ENCODE assay signal across 8 cellular contexts in the genomic region with DNA sequence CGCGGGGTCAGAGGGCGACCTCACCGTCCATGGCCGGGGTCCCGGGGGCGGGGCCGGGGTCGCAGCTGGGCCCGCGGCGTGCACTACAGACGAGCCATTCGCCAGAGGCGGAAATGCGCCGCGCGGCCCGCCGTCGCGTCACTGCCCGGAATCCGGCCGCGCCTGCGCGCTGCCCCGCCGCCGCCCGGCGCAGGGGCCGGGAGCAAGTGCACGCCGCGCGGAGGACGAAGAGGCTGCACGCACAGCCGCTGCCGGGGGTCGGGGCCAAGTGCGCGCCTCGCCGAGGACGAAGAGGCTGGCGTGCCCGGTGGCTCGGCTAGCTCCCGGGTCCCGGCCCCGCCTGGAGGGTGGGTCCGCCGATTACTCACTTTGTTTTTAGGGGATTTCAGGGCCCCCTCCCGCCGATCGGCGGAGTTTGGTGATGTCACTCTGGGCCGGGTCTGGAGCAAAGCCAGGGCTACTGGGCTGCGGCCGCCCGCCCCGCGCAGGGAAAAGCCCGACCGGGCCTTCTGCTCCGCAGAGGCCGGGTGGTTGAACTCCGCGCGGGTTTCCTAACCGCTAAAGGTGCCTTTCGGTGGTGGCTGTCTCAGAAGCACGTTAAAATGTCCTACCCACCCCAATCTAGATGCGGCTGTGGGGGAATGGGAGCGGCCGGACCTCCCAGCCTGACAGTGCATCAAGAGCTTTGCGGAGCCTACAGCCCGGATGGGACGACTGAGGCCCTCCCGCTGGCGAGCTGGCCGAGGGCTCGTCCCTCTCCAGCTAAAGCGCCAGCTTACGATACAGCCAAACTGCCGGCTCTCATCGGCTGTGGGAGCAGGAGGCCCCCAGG. TPM values are rescaled to one million over a fixed set of nuclear protein-coding genes. Genes with fewer than 3 reads are reported as not detected.
DNase-seq lines count a peak whose midpoint lies in the region; TF ChIP-seq lines count a peak whose summit lies in the region.

RELA (minus strand) TSS at position 115 of the 832 bp plus-strand sequence; CDS start at position 31, 84 bp downstream.

- TF ChIP-seq POLR2A in testis (IDR thresholded peaks at IDR 0.05), result peak; percentile 71

- intact Hi-C loops in testis (cut with DNase I; ENCODE audit: low total_unique reads), result no loop called here

- H4K20me1 ChIP-seq in H9 (ENCODE audit: control insufficient read depth, insufficient read depth, insufficient read length), result no peaks in the 10 kb centered on the region
- 0 out of 2 replicates have a peak, but pooled peaks cover 7% of the 10 kb centered on the region for H4K20me1 ChIP-seq in SK-N-SH (ENCODE audit: insufficient read depth)
- peaks cover 28% of the 10 kb centered on the region for H4K20me1 ChIP-seq in osteoblast (ENCODE audit: insufficient read depth, low read length)

- H2BK5ac ChIP-seq in H9 (ENCODE audit: insufficient read length, low read length), result no peak within 1 kb of the TSS

- H3K27me3 ChIP-seq in H9 (ENCODE audit: insufficient read depth, low read length) (no peaks in the 10 kb centered on the region), MG63 (no peaks in the 10 kb centered on the region), SK-N-SH (ENCODE audit: insufficient read depth) (no peaks in the 10 kb centered on the region), osteoblast (ENCODE audit: insufficient read depth, low read length) (no peaks in the 10 kb centered on the region), testis (no peaks in the 10 kb centered on the region)

- no peak within 1 kb of the TSS for H3K4ac ChIP-seq in H9 (ENCODE audit: low read depth, low read length)

- no peaks in the 10 kb centered on the region for H3K27me3 Mint-ChIP-seq in H9 (ENCODE audit: low read depth)

- DNase-seq in GF-D8 (lab: John Stamatoyannopoulos, UW) (peak; percentile 71), H9 (peak; percentile 92), MG63 (peak; percentile 98), SK-N-SH (peak; percentile 98), globus pallidus (ENCODE audit: low spot score) (peak; percentile 95), osteoblast (ENCODE audit: insufficient read length, low spot score, missing footprints) (peak; percentile 99), testis (peak; percentile 93)
- DNase-seq in activated naive CD4-positive, alpha-beta T cell treated with anti-CD3 and anti-CD28 coated beads, Interleukin-2, amount 50 U/mL, for 16 hours, result peak; percentile 93

- H3K9ac ChIP-seq in H9 (ENCODE audit: extremely low read depth, insufficient read length, low read length) (peak within 1 kb of the TSS; percentile 61), SK-N-SH (peak within 1 kb of the TSS; percentile 95)

- CTCF ChIA-PET in SK-N-SH (lab: Yijun Ruan, JAX), result interaction anchor here (0.8 to 2.3 kb wide), 10 partner anchors 10 to 325 kb away, joined by 3 to 13 read pairs (median 4); partner anchors contain the start of genes CCDC85B, KAT5 and SIPA1

- H3K36me3 ChIP-seq in MG63 (peaks cover 36% of the 10 kb centered on the region), SK-N-SH (replicated peaks in 1 of 2; ENCODE audit: control insufficient read depth in 1 of 2, insufficient read depth in 2 of 2, low read length in 1 of 2) (peaks cover 29 to 31% of the 10 kb centered on the region in 2 experiments), osteoblast (ENCODE audit: insufficient read depth, low read length) (peaks cover 36% of the 10 kb centered on the region), testis (ENCODE audit: low read depth, missing control alignments) (no peaks in the 10 kb centered on the region)

- H3K27ac ChIP-seq in H9 (ENCODE audit: insufficient read length, low read depth, low read length) (no peak within 1 kb of the TSS), SK-N-SH (ENCODE audit: low read depth in 2 of 2, low read length in 1 of 2) (peak within 1 kb of the TSS; percentile 95 to 97), osteoblast (ENCODE audit: low read depth, low read length) (peak within 1 kb of the TSS; percentile 98), testis (peak within 1 kb of the TSS; percentile 93 to 97)

- H3K4me1 ChIP-seq in H9 (ENCODE audit: insufficient read depth, low read length) (no peaks in the 10 kb centered on the region), SK-N-SH (ENCODE audit: control insufficient read depth in 1 of 2, insufficient read depth in 2 of 2, low read depth in 1 of 2, low read length in 1 of 2) (peaks cover 9% of the 10 kb centered on the region in 2 experiments; a peak in 3 of 4 replicates), osteoblast (ENCODE audit: insufficient read depth, low read length) (peaks cover 17% of the 10 kb centered on the region), testis (peaks cover 18% of the 10 kb centered on the region)

- peak within 1 kb of the TSS; percentile 69 for H3K4me3 ChIP-seq in MG63
- H3K4me3 ChIP-seq in SK-N-SH (ENCODE audit: low read depth in 2 of 2, low read length in 1 of 2), result peak within 1 kb of the TSS; percentile 83 to 90
- H3K4me3 ChIP-seq in osteoblast (ENCODE audit: insufficient read depth, low read length), result peak within 1 kb of the TSS; percentile 96
- H3K4me3 ChIP-seq in testis, result peak within 1 kb of the TSS; percentile 81 to 93

- TF ChIP-seq CTCF in H9 (conservative IDR thresholded peaks at IDR 0.05), result no peak
- no peak for TF ChIP-seq CTCF in SK-N-SH (IDR thresholded peaks at IDR 0.05)
- no peak for TF ChIP-seq CTCF in osteoblast (IDR thresholded peaks at IDR 0.05; ENCODE audit: extremely low read depth, low read depth, low read length)
- TF ChIP-seq CTCF in testis (IDR thresholded peaks at IDR 0.05), result peak in 1 of 3 experiments; percentile 43

- H3K9me3 Mint-ChIP-seq in H9, result no peaks in the 10 kb centered on the region

- H2BK120ac ChIP-seq in H9 (ENCODE audit: low read depth, low read length, poor library complexity, severe bottlenecking), result no peak within 1 kb of the TSS

- no peak within 1 kb of the TSS for H4K91ac ChIP-seq in H9 (ENCODE audit: insufficient read length, low read depth, low read length)

- peaks cover 19 to 33% (median 30%) of the 10 kb centered on the region in 3 experiments; a peak in 6 of 7 replicates for H3K36me3 Mint-ChIP-seq in H9 (ENCODE audit: insufficient read depth in 1 of 3, low read depth in 3 of 3)

- no peak within 1 kb of the TSS for H2BK12ac ChIP-seq in H9 (ENCODE audit: insufficient read length, low read depth, low read length)

- peak within 1 kb of the TSS; percentile 27 for H3K18ac ChIP-seq in H9 (ENCODE audit: insufficient read length, low read depth, low read length)

- POLR2A ChIA-PET in SK-N-SH (lab: Yijun Ruan, JAX), result interaction anchor here (0.7 to 2.0 kb wide), 7 partner anchors 10 to 227 kb away, joined by 3 to 24 read pairs (median 3); partner anchors contain the start of genes CCDC85B, CFL1, KAT5 and RNASEH2C

- no CpG with 5 or more reads among the region's 91 CpGs for WGBS in H9 (ENCODE audit: extremely low coverage, insufficient read length, low lambda C conversion rate)
- 0% methylated on average over 12 of the region's 91 CpGs for WGBS in SK-N-SH (ENCODE audit: low lambda C conversion rate)
- 0% methylated on average over 13 to 87 of the region's 91 CpGs for WGBS in testis, 2 donors

- TF ChIP-seq EP300 in SK-N-SH (IDR thresholded peaks at IDR 0.05; ENCODE audit: borderline replicate concordance in 1 of 2, low read depth in 1 of 2, low read length in 1 of 2), result no peak

- peaks cover 13% of the 10 kb centered on the region for H3K23me2 ChIP-seq in H9 (ENCODE audit: insufficient read length, low read depth, low read length, poor library complexity, severe bottlenecking)

- no peak within 1 kb of the TSS for H2BK20ac ChIP-seq in H9 (ENCODE audit: low read depth, low read length, poor library complexity, severe bottlenecking)

- no peak within 1 kb of the TSS for H4K5ac ChIP-seq in H9 (ENCODE audit: insufficient read length, low read depth, low read length)

- H3T11ph ChIP-seq in H9 (ENCODE audit: low read length), result no peak within 1 kb of the TSS

- TF ChIP-seq RAD21 in SK-N-SH (IDR thresholded peaks at IDR 0.05; ENCODE audit: low read length), result no peak

- peaks cover 14% of the 10 kb centered on the region for H3F3A ChIP-seq in SK-N-SH (replicated peaks; ENCODE audit: insufficient read depth)

- H3K4me3 Mint-ChIP-seq in H9, result peak within 1 kb of the TSS; percentile 81 to 89

- H3K56ac ChIP-seq in H9 (ENCODE audit: insufficient read length, low read depth, low read length), result no peak within 1 kb of the TSS

- H3K9me2 ChIP-seq in SK-N-SH, result no peaks in the 10 kb centered on the region

- H3K4me1 Mint-ChIP-seq in H9, result peaks cover 4 to 6% of the 10 kb centered on the region in 2 experiments

- peak within 1 kb of the TSS; percentile 80 to 96 (median 85); a peak in 6 of 7 replicates for H3K27ac Mint-ChIP-seq in H9

- no peak within 1 kb of the TSS for H4K8ac ChIP-seq in H9 (replicated peaks; ENCODE audit: insufficient read length, low read depth, low read length)

- H3K4me2 ChIP-seq in H9 (ENCODE audit: insufficient read depth, insufficient read length, low read length), result peak within 1 kb of the TSS; percentile 88
- peak within 1 kb of the TSS; percentile 98 for H3K4me2 ChIP-seq in SK-N-SH
- H3K4me2 ChIP-seq in osteoblast (ENCODE audit: insufficient read depth, low read length), result peak within 1 kb of the TSS; percentile 100

- H3K79me1 ChIP-seq in H9 (ENCODE audit: insufficient read depth, low read depth, low read length, poor library complexity, severe bottlenecking), result peaks cover 3% of the 10 kb centered on the region

- H2BK15ac ChIP-seq in H9 (ENCODE audit: low read depth, low read length), result no peak within 1 kb of the TSS

- H2AFZ ChIP-seq in H9 (ENCODE audit: low read length) (no peak within 1 kb of the TSS), SK-N-SH (ENCODE audit: low read depth) (peak within 1 kb of the TSS; percentile 96), osteoblast (ENCODE audit: low read length) (peak within 1 kb of the TSS; percentile 95)

- H2AK5ac ChIP-seq in H9 (ENCODE audit: insufficient read length, low read length), result no peak within 1 kb of the TSS

- H3K9me3 ChIP-seq in H9 (ENCODE audit: control insufficient read depth, low read depth, low read length), result no peaks in the 10 kb centered on the region
- no peaks in the 10 kb centered on the region for H3K9me3 ChIP-seq in MG63
- H3K9me3 ChIP-seq in SK-N-SH, result no peaks in the 10 kb centered on the region
- H3K9me3 ChIP-seq in osteoblast (ENCODE audit: low read depth, low read length), result no peaks in the 10 kb centered on the region
- no peaks in the 10 kb centered on the region for H3K9me3 ChIP-seq in testis

- H3K14ac ChIP-seq in H9 (ENCODE audit: insufficient read depth, low read length), result peak within 1 kb of the TSS; percentile 64

- no peak within 1 kb of the TSS for H3K23ac ChIP-seq in H9 (ENCODE audit: insufficient read length, low read depth, low read length)

- H3K79me2 ChIP-seq in H9 (ENCODE audit: insufficient read depth, low read length) (no peaks in the 10 kb centered on the region), SK-N-SH (ENCODE audit: insufficient read depth) (peaks cover 39% of the 10 kb centered on the region), osteoblast (ENCODE audit: insufficient read depth, low read length) (peaks cover 41% of the 10 kb centered on the region)

RNA-seq across cellular contexts. Expression of gene RELA, which starts in this region (rescaled TPM):
- total RNA-seq in H9 (2021) (43.3 and 48.8 TPM in 2 replicates), osteoblast (29.2 and 31.8 TPM in 2 replicates), testis (10 to 100 TPM; 64.9 to 82.0 TPM)
- total RNA-seq in MG63 (2014; rRNA removed; shearing (Covaris generic); ENCODE audit: low replicate concordance), result 42.2 and 56.1 TPM in 2 replicates
- polyA plus RNA-seq in SK-N-SH (2012; rRNA removed) (28.1 and 49.5 TPM in 2 replicates), testis (ENCODE audit: insufficient read depth, low read depth, low replicate concordance) (47.5 TPM)
- 26.3 and 37.8 TPM in 2 replicates for polyA plus RNA-seq in SK-N-SH (2012; cell fraction: cytosol; rRNA removed)
- 129 and 139 TPM in 2 replicates for polyA plus RNA-seq in SK-N-SH (2012; cell fraction: nucleus; rRNA removed)
